22 cellular contexts compared by ENCODE assay signal in genomic region chr13:47841131-47841530, GRCh38.
"Had no signal": no experiment of that assay in that cellular context is flagged by ENCODE, and none has a peak within 500 bp of the region (broad histone marks: within the 10 kb centered on the region; RNA-seq: fewer than 3 reads in every experiment).

No MANE protein-coding gene starts in this region.

- H3K27ac Mint-ChIP-seq: activated B cell treated with CpG ODN at 0.5 μM for 24 hours; activated CD4-positive, alpha-beta memory T cell treated with anti-CD3 and anti-CD28 coated beads for 36 hours; activated CD4-positive, alpha-beta T cell treated with anti-CD3 and anti-CD28 coated beads, Interleukin-2, amount 10 ng/mL, durations not matched to agents 7 days and 5 days; activated naive CD8-positive, alpha-beta T cell treated with anti-CD3 and anti-CD28 coated beads, Interleukin-2, amount 10 ng/mL, durations not matched to agents 7 days and 5 days; activated T-helper 17 cell treated with anti-CD3 and anti-CD28 coated beads, Interleukin-2, amount 50 U/mL, for 72 hours; IgD-negative memory B cell; T-helper 17 cell had no signal

- DNase-seq: activated B cell treated with CpG ODN at 0.5 μM for 24 hours; activated CD4-positive, alpha-beta memory T cell treated with anti-CD3 and anti-CD28 coated beads for 36 hours; activated CD4-positive, alpha-beta T cell treated with anti-CD3 and anti-CD28 coated beads for 1 hour; activated CD4-positive, alpha-beta T cell treated with anti-CD3 and anti-CD28 coated beads, Interleukin-2, amount 10 ng/mL, durations not matched to agents 7 days and 5 days; activated CD8-positive, alpha-beta memory T cell treated with anti-CD3 and anti-CD28 coated beads for 24 hours; activated naive CD4-positive, alpha-beta T cell treated with anti-CD3 and anti-CD28 coated beads, Interleukin-2, amount 50 U/mL, for 16 hours; activated naive CD8-positive, alpha-beta T cell treated with anti-CD3 and anti-CD28 coated beads, Interleukin-2, amount 10 ng/mL, durations not matched to agents 7 days and 5 days; activated T-cell treated with anti-CD3 and anti-CD28 coated beads, Interleukin-2, amount 50 U/mL, for 48 hours; adrenal gland; caudate nucleus; KG1; NCI-H1105 treated with DMSO at 0.1 percent for 48 hours; NCI-H1436 treated with DMSO at 0.1 percent for 48 hours; NCI-H187; NCI-H2081; NCI-H510A treated with DMSO at 0.1 percent for 48 hours; NCI-H69; SIG-M5; T-helper 17 cell; T-helper 9 cell had no signal

- H3K4me1 Mint-ChIP-seq: activated B cell treated with CpG ODN at 0.5 μM for 24 hours; activated CD4-positive, alpha-beta T cell treated with anti-CD3 and anti-CD28 coated beads, Interleukin-2, amount 10 ng/mL, durations not matched to agents 7 days and 5 days; activated T-helper 17 cell treated with anti-CD3 and anti-CD28 coated beads, Interleukin-2, amount 50 U/mL, for 72 hours had no signal

- H3K4me3 Mint-ChIP-seq: activated B cell treated with CpG ODN at 0.5 μM for 24 hours; activated CD4-positive, alpha-beta memory T cell treated with anti-CD3 and anti-CD28 coated beads for 36 hours; activated CD4-positive, alpha-beta T cell treated with anti-CD3 and anti-CD28 coated beads, Interleukin-2, amount 10 ng/mL, durations not matched to agents 7 days and 5 days; activated naive CD8-positive, alpha-beta T cell treated with anti-CD3 and anti-CD28 coated beads, Interleukin-2, amount 10 ng/mL, durations not matched to agents 7 days and 5 days; activated T-helper 17 cell treated with anti-CD3 and anti-CD28 coated beads, Interleukin-2, amount 50 U/mL, for 72 hours; IgD-negative memory B cell; T-helper 17 cell had no signal

- H3K27me3 Mint-ChIP-seq: activated B cell treated with CpG ODN at 0.5 μM for 24 hours; activated CD4-positive, alpha-beta memory T cell treated with anti-CD3 and anti-CD28 coated beads for 36 hours; activated CD4-positive, alpha-beta T cell treated with anti-CD3 and anti-CD28 coated beads, Interleukin-2, amount 10 ng/mL, durations not matched to agents 7 days and 5 days had no signal

- ATAC-seq: activated T-helper 17 cell treated with anti-CD3 and anti-CD28 coated beads, Interleukin-2, amount 50 U/mL, for 72 hours; T-helper 17 cell had no signal

- H3K9me3 Mint-ChIP-seq: activated B cell treated with CpG ODN at 0.5 μM for 24 hours; activated CD4-positive, alpha-beta memory T cell treated with anti-CD3 and anti-CD28 coated beads for 36 hours; activated CD4-positive, alpha-beta T cell treated with anti-CD3 and anti-CD28 coated beads, Interleukin-2, amount 10 ng/mL, durations not matched to agents 7 days and 5 days; activated naive CD8-positive, alpha-beta T cell treated with anti-CD3 and anti-CD28 coated beads, Interleukin-2, amount 10 ng/mL, durations not matched to agents 7 days and 5 days; activated T-helper 17 cell treated with anti-CD3 and anti-CD28 coated beads, Interleukin-2, amount 50 U/mL, for 72 hours; IgD-negative memory B cell had no signal

- H3K36me3 Mint-ChIP-seq: activated CD4-positive, alpha-beta memory T cell treated with anti-CD3 and anti-CD28 coated beads for 36 hours; activated naive CD8-positive, alpha-beta T cell treated with anti-CD3 and anti-CD28 coated beads, Interleukin-2, amount 10 ng/mL, durations not matched to agents 7 days and 5 days; IgD-negative memory B cell had no signal
